Comparison of ENCODE assay signal across 1 cellular context in the genomic region with DNA sequence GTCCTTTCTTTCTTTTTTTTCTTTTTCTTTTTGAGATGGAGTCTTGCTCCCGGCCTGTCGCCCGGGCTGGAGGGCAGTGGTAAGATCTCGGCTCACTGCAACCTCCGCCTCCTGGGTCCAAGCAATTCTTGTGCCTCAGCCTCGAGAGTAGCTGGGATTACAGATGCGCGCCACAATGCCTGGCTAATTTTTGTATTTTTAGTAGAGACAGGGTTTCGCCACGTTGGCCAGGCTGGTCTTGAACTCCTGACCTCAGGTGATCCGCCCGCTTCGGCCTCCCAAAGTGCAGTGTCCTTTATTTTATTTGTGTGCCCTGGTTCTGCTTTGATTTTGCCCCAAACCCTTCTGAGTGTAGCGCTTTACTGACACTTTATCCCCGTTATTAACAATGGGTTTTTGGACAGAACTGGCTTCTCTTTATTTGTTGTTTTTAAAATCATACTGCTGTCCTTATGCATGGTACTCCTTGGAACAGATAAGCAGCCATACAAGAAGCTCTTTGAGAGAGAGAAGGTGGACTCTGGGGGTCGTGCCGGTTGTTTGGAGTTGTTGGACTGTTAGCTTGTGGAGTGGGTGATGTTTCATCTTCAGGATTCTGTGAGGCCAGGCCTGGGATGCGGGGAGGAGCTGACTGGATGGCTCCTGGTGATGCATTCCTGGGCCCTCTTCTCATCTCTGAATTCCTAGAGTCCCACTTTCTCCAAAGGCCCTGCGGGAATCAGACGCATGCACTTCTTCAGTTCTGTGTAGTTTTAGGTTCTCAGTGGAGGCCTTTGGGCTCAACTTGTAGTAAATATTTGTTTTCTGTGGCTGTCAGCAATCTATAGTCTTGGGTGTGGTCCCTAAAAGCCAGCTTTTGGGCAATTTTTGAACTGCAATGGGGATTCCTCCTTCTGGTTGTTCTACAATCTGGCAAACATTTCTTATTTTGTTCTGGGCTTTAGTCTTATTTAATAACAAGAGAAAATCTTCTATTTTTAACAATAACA.
TF ChIP-seq lines count a peak whose summit lies in the region.

No MANE protein-coding gene starts in this region.

TF ChIP-seq in H1, 55 proteins besides CTCF, POLR2A, EP300 and RAD21:
- TF ChIP-seq KDM5A (IDR thresholded peaks at IDR 0.05; ENCODE audit: low read length) = no peak
- no peak for TF ChIP-seq SP4 (IDR thresholded peaks at IDR 0.05; ENCODE audit: low read length)
- TF ChIP-seq SIX5 (IDR thresholded peaks at IDR 0.05; ENCODE audit: low read depth, low read length) = no peak
- TF ChIP-seq CHD1 (IDR thresholded peaks at IDR 0.05; ENCODE audit: low read depth, low read length) = no peak
- no peak for TF ChIP-seq BCL11A (IDR thresholded peaks at IDR 0.05; ENCODE audit: low read depth in 2 of 2, low read length in 2 of 2)
TF ChIP-seq in H1: peak in this region for 0.
